In the genomic region with DNA sequence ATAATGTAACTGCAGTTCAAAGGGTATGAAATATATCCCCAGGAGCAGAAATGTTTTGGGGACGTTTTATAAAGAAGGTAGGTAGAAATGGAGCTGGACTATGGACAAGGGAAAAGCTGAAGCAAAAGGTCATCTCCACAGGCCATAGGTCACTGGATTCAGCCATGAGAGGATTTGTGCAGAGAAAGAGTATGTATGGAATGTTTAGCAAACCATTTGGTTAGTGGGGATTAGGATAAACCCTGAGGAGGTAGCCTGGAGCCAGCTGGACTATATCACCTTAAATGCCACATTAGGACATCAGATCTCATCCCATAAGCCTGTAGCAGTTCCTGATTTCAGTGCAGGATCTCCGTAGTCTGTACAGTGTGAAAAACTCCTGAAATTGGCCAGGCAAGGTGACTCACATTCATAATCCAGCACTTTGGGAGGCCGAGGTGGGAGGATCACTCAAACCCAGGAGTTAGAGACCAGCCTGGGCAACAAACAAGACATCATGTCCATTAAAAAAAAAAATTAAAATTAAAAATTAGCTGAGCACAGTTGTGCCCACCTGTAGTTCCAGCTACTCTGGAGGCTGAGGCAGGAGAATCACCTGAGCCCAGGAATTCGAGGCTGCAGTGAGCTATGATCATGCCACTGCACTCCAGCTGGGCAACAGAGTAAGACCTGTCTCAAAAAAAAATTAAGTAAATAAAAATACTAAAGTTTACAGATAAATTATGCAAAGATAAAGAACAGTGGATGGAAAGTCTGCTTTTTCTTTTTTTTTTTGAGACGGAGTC, we compare ENCODE assay signal across 1 cellular context.
A peak's percentile ranks its signal among the peaks of the same experiment; 100 is the strongest.
TF ChIP-seq lines count a peak whose summit lies in the region.

No MANE protein-coding gene starts in this region.

TF ChIP-seq in liver, 16 proteins besides CTCF, POLR2A, EP300 and RAD21:
- TF ChIP-seq, protein P1, sequence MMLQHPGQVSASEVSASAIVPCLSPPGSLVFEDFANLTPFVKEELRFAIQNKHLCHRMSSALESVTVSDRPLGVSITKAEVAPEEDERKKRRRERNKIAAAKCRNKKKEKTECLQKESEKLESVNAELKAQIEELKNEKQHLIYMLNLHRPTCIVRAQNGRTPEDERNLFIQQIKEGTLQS (IDR thresholded peaks at IDR 0.05), result no peak
- peak; percentile 30 to 41 for TF ChIP-seq HNF4A (conservative IDR thresholded peaks at IDR 0.05)
TF ChIP-seq in liver: peak in this region for 1.
